ENCODE assay signal across 12 cellular contexts in the genomic region with DNA sequence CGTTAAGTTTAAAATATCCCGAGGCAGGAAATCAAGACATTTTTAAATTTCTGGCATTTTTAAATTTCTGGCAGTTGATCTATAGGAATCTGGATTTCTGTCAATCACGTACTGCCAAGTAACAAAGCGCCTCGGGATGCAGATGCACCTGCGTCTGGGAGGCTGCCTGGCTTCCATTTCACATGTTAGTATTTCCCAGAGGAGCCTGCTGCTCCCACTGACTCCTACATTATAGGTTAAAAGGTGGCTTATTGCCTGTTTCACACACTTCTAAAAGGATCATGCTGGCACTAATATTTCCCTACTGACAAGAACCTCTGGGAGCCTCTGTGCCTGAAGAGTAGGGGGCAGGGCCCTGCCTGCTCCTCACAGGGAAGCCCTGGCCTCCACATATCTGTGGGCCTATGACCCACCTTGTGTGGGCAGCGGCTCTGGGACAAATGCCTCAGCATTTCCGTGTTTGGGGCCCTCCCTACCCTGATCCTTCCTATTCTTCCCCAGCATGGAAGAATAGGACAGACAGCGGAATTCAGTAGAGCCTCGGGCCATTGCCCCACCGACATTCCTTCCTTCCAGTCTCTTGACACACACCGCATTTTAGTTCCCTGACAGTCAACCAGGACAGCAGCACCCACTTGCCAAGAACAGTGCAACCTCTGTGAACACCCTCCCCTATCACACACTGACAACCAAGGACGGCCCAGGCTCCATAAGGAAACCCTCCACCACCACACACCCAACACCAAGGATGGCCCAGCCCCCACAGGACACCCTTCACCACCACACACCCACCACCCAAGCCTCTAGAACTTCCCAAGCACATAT.
DNase-seq lines count a peak whose midpoint lies in the region; ATAC-seq and TF ChIP-seq lines count a peak whose summit lies in the region.
"Had no signal": no experiment of that assay in that cellular context is flagged by ENCODE, and none has a peak within 500 bp of the region (broad histone marks: within the 10 kb centered on the region; RNA-seq: fewer than 3 reads in every experiment).

No MANE protein-coding gene starts in this region.

- no peak overlapping the region for H3K4me3 Mint-ChIP-seq in activated T-helper 1 cell treated with anti-CD3 and anti-CD28 coated beads, Interleukin-12 subunit alpha, Interleukin-12 subunit beta, Interleukin-2, Interleukin-4 antibody, amounts not matched to agents 30 ng/mL and 10 ng/mL and 1 ng/mL, durations not matched to agents 14 hours and 24 hours and 36 hours
- H3K4me3 Mint-ChIP-seq in naive thymus-derived CD8-positive, alpha-beta T cell: peak overlapping the region in 2 of 10 donors; percentile 34 to 80

- H3K9me3 Mint-ChIP-seq in activated T-helper 1 cell treated with anti-CD3 and anti-CD28 coated beads, Interleukin-12 subunit alpha, Interleukin-12 subunit beta, Interleukin-2, Interleukin-4 antibody, amounts not matched to agents 30 ng/mL and 10 ng/mL and 1 ng/mL, durations not matched to agents 14 hours and 24 hours and 36 hours: no peaks in the 10 kb centered on the region
- H3K9me3 Mint-ChIP-seq in naive thymus-derived CD8-positive, alpha-beta T cell: no peaks in the 10 kb centered on the region

- intact Hi-C loops in activated T-helper 1 cell treated with anti-CD3 and anti-CD28 coated beads, Interleukin-12 subunit alpha, Interleukin-12 subunit beta, Interleukin-2, Interleukin-4 antibody, amounts not matched to agents 30 ng/mL and 10 ng/mL and 1 ng/mL, durations not matched to agents 14 hours and 24 hours and 36 hours (cut with micrococcal nuclease): loop anchor here (2.0 kb wide), 1 partner anchor 19 kb away; no protein-coding TSS in a partner anchor

- ATAC-seq in naive thymus-derived CD8-positive, alpha-beta T cell: no peak

- POLR2A ChIA-PET in naive thymus-derived CD8-positive, alpha-beta T cell (lab: Charles Lee): interaction anchor here (1.6 kb wide), 1 partner anchor 10 kb away, joined by 10 read pairs; no protein-coding TSS in a partner anchor
- POLR2A ChIA-PET in GM10248 (lab: Yijun Ruan, JAX): no interaction called here

- in situ Hi-C loops in GM13976 (cut with MboI; ENCODE audit: low sequenced_read_pairs, unreplicated experiment): no loop called here

- peak overlapping the region; percentile 38 for H3K27ac Mint-ChIP-seq in activated T-helper 1 cell treated with anti-CD3 and anti-CD28 coated beads, Interleukin-12 subunit alpha, Interleukin-12 subunit beta, Interleukin-2, Interleukin-4 antibody, amounts not matched to agents 30 ng/mL and 10 ng/mL and 1 ng/mL, durations not matched to agents 14 hours and 24 hours and 36 hours
- H3K27ac Mint-ChIP-seq in naive thymus-derived CD8-positive, alpha-beta T cell: peak overlapping the region; percentile 72 to 97 (median 94)

- peak; percentile 52 for DNase-seq in NK-92 treated with Interleukin-12 subunit alpha and Interleukin-12 subunit beta, amount 100 ng/mL, for 24 hours (lab: John Stamatoyannopoulos, UW)
- DNase-seq in NK-92 (lab: John Stamatoyannopoulos, UW; ENCODE audit: unreplicated experiment) (no peak), GM13976 (ENCODE audit: low spot score) (peak; percentile 15), NCI-H2171 (lab: John Stamatoyannopoulos, UW) (no peak), GM10248 (ENCODE audit: extremely low spot score) (no peak), NCI-H2029 (lab: John Stamatoyannopoulos, UW) (no peak)
- no peak for DNase-seq in activated T-helper 1 cell treated with anti-CD3 and anti-CD28 coated beads, Interleukin-12 subunit alpha, Interleukin-12 subunit beta, Interleukin-2, Interleukin-4 antibody, amounts not matched to agents 30 ng/mL and 10 ng/mL and 1 ng/mL, durations not matched to agents 14 hours and 24 hours and 36 hours (ENCODE audit: low spot score)
- no peak for DNase-seq in naive thymus-derived CD8-positive, alpha-beta T cell
- DNase-seq: colonic mucosa, kidney glomerular epithelial cell, NCI-H1436, spleen had no signal

- CTCF ChIA-PET in GM10248 (lab: Yijun Ruan, JAX): interaction anchor here (1.2 kb wide), 1 partner anchor 12 kb away, joined by 3 read pairs; no protein-coding TSS in a partner anchor

- H3K36me3 Mint-ChIP-seq in activated T-helper 1 cell treated with anti-CD3 and anti-CD28 coated beads, Interleukin-12 subunit alpha, Interleukin-12 subunit beta, Interleukin-2, Interleukin-4 antibody, amounts not matched to agents 30 ng/mL and 10 ng/mL and 1 ng/mL, durations not matched to agents 14 hours and 24 hours and 36 hours (ENCODE audit: low read depth): peaks cover 2% of the 10 kb centered on the region
- no peaks in the 10 kb centered on the region for H3K36me3 Mint-ChIP-seq in naive thymus-derived CD8-positive, alpha-beta T cell

- H3K27me3 Mint-ChIP-seq in activated T-helper 1 cell treated with anti-CD3 and anti-CD28 coated beads, Interleukin-12 subunit alpha, Interleukin-12 subunit beta, Interleukin-2, Interleukin-4 antibody, amounts not matched to agents 30 ng/mL and 10 ng/mL and 1 ng/mL, durations not matched to agents 14 hours and 24 hours and 36 hours (ENCODE audit: insufficient read depth): no peaks in the 10 kb centered on the region
- no peaks in the 10 kb centered on the region for H3K27me3 Mint-ChIP-seq in naive thymus-derived CD8-positive, alpha-beta T cell

- TF ChIP-seq CTCF in GM13976 (IDR thresholded peaks at IDR 0.05; ENCODE audit: borderline replicate concordance, control extremely low read depth, extremely low read depth, insufficient read depth, missing control alignments): no peak
- TF ChIP-seq CTCF in GM10248 (IDR thresholded peaks at IDR 0.05; ENCODE audit: control extremely low read depth, extremely low read depth, low read depth, missing control alignments): no peak

- H3K4me1 Mint-ChIP-seq in activated T-helper 1 cell treated with anti-CD3 and anti-CD28 coated beads, Interleukin-12 subunit alpha, Interleukin-12 subunit beta, Interleukin-2, Interleukin-4 antibody, amounts not matched to agents 30 ng/mL and 10 ng/mL and 1 ng/mL, durations not matched to agents 14 hours and 24 hours and 36 hours (ENCODE audit: low read depth): peaks cover 34% of the 10 kb centered on the region
- peaks cover 23 to 41% (median 33%) of the 10 kb centered on the region in 4 donors for H3K4me1 Mint-ChIP-seq in naive thymus-derived CD8-positive, alpha-beta T cell

Comparison
In these comparisons a context has a peak if more than half of its experiments do, and no peak if none do; other contexts are left out.
1. DNase-seq: peak in NK-92 treated with Interleukin-12 subunit alpha and Interleukin-12 subunit beta, amount 100 ng/mL, for 24 hours (single experiment) and GM13976 (single experiment); none in NK-92 (single experiment), activated T-helper 1 cell treated with anti-CD3 and anti-CD28 coated beads, Interleukin-12 subunit alpha, Interleukin-12 subunit beta, Interleukin-2, Interleukin-4 antibody, amounts not matched to agents 30 ng/mL and 10 ng/mL and 1 ng/mL, durations not matched to agents 14 hours and 24 hours and 36 hours (single experiment), naive thymus-derived CD8-positive, alpha-beta T cell (0 of 10), NCI-H2171 (single experiment), GM10248 (single experiment) and NCI-H2029 (single experiment).